1 cellular context compared by ENCODE assay signal in the genomic region with DNA sequence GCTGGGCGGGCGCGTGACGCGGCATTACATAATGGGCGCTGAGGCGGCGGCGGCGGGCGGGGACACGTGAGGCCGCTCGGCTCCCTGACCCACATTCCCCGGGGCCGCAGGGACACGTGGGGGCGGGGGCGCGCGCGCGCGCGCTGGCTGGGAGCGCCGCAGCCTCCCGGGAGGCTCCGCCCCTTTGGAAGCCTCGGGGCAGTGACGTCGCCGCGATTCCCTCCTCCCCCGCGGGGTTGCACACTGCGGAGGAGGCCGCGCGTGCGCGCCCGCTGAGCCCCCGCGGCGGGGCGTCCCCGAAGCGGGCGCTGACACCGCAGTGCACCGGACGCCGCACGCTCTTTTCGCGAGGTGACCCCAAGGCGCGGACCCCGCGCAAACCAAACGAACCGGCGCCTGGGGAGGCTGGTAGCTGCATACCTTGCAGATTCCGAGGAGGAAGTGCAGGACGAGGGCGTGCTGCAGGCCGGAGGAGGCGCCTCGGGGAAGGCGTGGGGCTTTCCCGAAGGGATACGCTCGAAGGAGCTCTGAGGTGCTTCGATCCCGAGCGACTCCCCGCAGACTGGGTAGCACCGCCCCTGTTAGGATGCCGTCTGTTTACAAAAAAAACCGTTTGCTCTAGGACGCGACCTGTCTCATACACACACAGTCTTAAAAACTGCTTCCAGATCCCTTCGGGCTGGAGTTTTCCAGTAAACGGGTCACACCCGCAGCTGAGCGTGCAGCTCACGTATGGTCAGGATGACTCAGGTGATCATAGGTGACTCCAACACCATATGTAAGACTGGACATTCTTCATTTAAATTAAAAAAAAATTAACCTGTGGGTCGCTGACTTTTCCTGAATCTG.
TF ChIP-seq lines count a peak whose summit lies in the region.

No MANE protein-coding gene starts in this region.

TF ChIP-seq in HEK293, 187 proteins besides CTCF, POLR2A, EP300 and RAD21 (continued from another document):
- TF ChIP-seq ZBTB26 (tag by site-specific recombination; optimal IDR thresholded peaks at IDR 0.05) (peak; percentile 97), ZNF596 (tag by site-specific recombination; IDR thresholded peaks at IDR 0.05) (0 out of 2 replicates have a peak, but pooled peaks have one; percentile 3), ZBTB8A (tag by site-specific recombination; IDR thresholded peaks at IDR 0.05) (peak; percentile 100), ZNF341 (tag by site-specific recombination; IDR thresholded peaks at IDR 0.05; ENCODE audit: low read depth) (peak; percentile 62), ZNF623 (tag by site-specific recombination; IDR thresholded peaks at IDR 0.05) (no peak), ZNF501 (tag by site-specific recombination; IDR thresholded peaks at IDR 0.05) (peak; percentile 82; the same call in 1 of the 2 replicates), ZNF670 (tag by site-specific recombination; IDR thresholded peaks at IDR 0.05; ENCODE audit: low read depth) (no peak), MZF1 (tag by site-specific recombination; IDR thresholded peaks at IDR 0.05; ENCODE audit: borderline replicate concordance) (peak; percentile 99), ZNF561 (tag by site-specific recombination; IDR thresholded peaks at IDR 0.05; ENCODE audit: borderline replicate concordance) (peak; percentile 93), ZNF792 (tag by site-specific recombination; IDR thresholded peaks at IDR 0.05) (peak; percentile 93), KLF1 (tag by site-specific recombination; IDR thresholded peaks at IDR 0.05) (peak; percentile 26; the same call in 1 of the 2 replicates), ATF2 (tag by site-specific recombination; IDR thresholded peaks at IDR 0.05; ENCODE audit: low read depth) (peak; percentile 29; the same call in 1 of the 2 replicates), IKZF3 (tag by site-specific recombination; IDR thresholded peaks at IDR 0.05) (peak; percentile 81), ZNF645 (tag by site-specific recombination; IDR thresholded peaks at IDR 0.05) (no peak), ZNF610 (tag by site-specific recombination; IDR thresholded peaks at IDR 0.05; ENCODE audit: borderline replicate concordance) (no peak), KLF8 (tag by site-specific recombination; IDR thresholded peaks at IDR 0.05) (peak; percentile 85; the same call in 1 of the 2 replicates), YY1 (tag by site-specific recombination; IDR thresholded peaks at IDR 0.05) (0 out of 2 replicates have a peak, but pooled peaks have one; percentile 35), ZNF660 (tag by site-specific recombination; IDR thresholded peaks at IDR 0.05) (peak; percentile 70), ZBTB7A (tag by site-specific recombination; IDR thresholded peaks at IDR 0.05; ENCODE audit: low read depth) (0 out of 2 replicates have a peak, but pooled peaks have one; percentile 18), ZNF837 (tag by site-specific recombination; IDR thresholded peaks at IDR 0.05) (0 out of 2 replicates have a peak, but pooled peaks have one; percentile 47), SP3 (tag by site-specific recombination; IDR thresholded peaks at IDR 0.05) (peak; percentile 75), SP7 (tag by site-specific recombination; IDR thresholded peaks at IDR 0.05) (peak; percentile 88), ZNF600 (tag by site-specific recombination; IDR thresholded peaks at IDR 0.05) (peak; percentile 95), ZNF510 (tag by site-specific recombination; IDR thresholded peaks at IDR 0.05; ENCODE audit: insufficient replicate concordance) (no peak), ZSCAN5A (tag by site-specific recombination; IDR thresholded peaks at IDR 0.05) (0 out of 2 replicates have a peak, but pooled peaks have one; percentile 16), ZIC2 (tag by site-specific recombination; IDR thresholded peaks at IDR 0.05) (peak; percentile 97), OSR2 (tag by site-specific recombination; IDR thresholded peaks at IDR 0.05) (peak; percentile 39; the same call in 1 of the 2 replicates), ZNF169 (tag by site-specific recombination; IDR thresholded peaks at IDR 0.05) (no peak)
- TF ChIP-seq, protein P1, sequence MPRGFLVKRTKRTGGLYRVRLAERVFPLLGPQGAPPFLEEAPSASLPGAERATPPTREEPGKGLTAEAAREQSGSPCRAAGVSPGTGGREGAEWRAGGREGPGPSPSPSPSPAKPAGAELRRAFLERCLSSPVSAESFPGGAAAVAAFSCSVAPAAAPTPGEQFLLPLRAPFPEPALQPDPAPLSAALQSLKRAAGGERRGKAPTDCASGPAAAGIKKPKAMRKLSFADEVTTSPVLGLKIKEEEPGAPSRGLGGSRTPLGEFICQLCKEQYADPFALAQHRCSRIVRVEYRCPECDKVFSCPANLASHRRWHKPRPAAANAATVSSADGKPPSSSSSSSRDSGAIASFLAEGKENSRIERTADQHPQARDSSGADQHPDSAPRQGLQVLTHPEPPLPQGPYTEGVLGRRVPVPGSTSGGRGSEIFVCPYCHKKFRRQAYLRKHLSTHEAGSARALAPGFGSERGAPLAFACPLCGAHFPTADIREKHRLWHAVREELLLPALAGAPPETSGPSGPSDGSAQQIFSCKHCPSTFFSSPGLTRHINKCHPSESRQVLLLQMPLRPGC (tag by site-specific recombination; IDR thresholded peaks at IDR 0.05): no peak
TF ChIP-seq in HEK293: peak in this region for 63.
